Comparison of ENCODE assay signal across 13 cellular contexts in genomic region chr10:84244651-84245270, GRCh38. TPM values are rescaled to one million over a fixed set of nuclear protein-coding genes. Genes with fewer than 3 reads are reported as not detected.
DNase-seq lines count a peak whose midpoint lies in the region; ATAC-seq and TF ChIP-seq lines count a peak whose summit lies in the region.
"Had no signal": no experiment of that assay in that cellular context is flagged by ENCODE, and none has a peak within 500 bp of the region (broad histone marks: within the 10 kb centered on the region; RNA-seq: fewer than 3 reads in every experiment).

Gene RGR, plus strand, starts transcription at chr10:84245053. Its CDS starts 38 bp downstream, at chr10:84245091.

- H3K4me1 Mint-ChIP-seq in endodermal cell, result peaks cover 4% of the 10 kb centered on the region

- H3K27me3 Mint-ChIP-seq in endodermal cell (ENCODE audit: insufficient read depth), result peaks cover 12% of the 10 kb centered on the region

- peak within 1 kb of the TSS; percentile 6 for H3K27ac ChIP-seq in endodermal cell (ENCODE audit: low read depth, low read length)
- H3K27ac ChIP-seq: transverse colon had no signal

- no peak within 1 kb of the TSS for H3K9ac ChIP-seq in endodermal cell (ENCODE audit: extremely low read depth, low read length, poor library complexity, severe bottlenecking)

- no peaks in the 10 kb centered on the region for H3K36me3 ChIP-seq in endodermal cell (ENCODE audit: control insufficient read depth, insufficient read depth, low read length)
- H3K36me3 ChIP-seq: transverse colon had no signal

- no peaks in the 10 kb centered on the region for H3K4me1 ChIP-seq in endodermal cell (ENCODE audit: control insufficient read depth, insufficient read depth, low read length)
- H3K4me1 ChIP-seq: transverse colon had no signal

- TF ChIP-seq CTCF in endodermal cell (conservative IDR thresholded peaks at IDR 0.05), result no peak

- no peak within 1 kb of the TSS for H3K4me3 Mint-ChIP-seq in endodermal cell

- no peaks in the 10 kb centered on the region for H3K9me3 ChIP-seq in endodermal cell (ENCODE audit: control insufficient read depth, low read length)
- H3K9me3 ChIP-seq: transverse colon had no signal

- H3K9me3 Mint-ChIP-seq in endodermal cell, result no peaks in the 10 kb centered on the region
- H3K9me3 Mint-ChIP-seq in activated naive CD4-positive, alpha-beta T cell treated with anti-CD3 and anti-CD28 coated beads, Interleukin-2, amount 50 U/mL, for 72 hours, result no peaks in the 10 kb centered on the region

- no peak within 1 kb of the TSS for H3K4me3 ChIP-seq in endodermal cell (ENCODE audit: low read length)
- H3K4me3 ChIP-seq: transverse colon had no signal

- H3K27ac Mint-ChIP-seq in endodermal cell, result no peak within 1 kb of the TSS
- no peak within 1 kb of the TSS for H3K27ac Mint-ChIP-seq in activated naive CD4-positive, alpha-beta T cell treated with anti-CD3 and anti-CD28 coated beads, Interleukin-2, amount 50 U/mL, for 72 hours

- H3K36me3 Mint-ChIP-seq in endodermal cell (ENCODE audit: low read depth), result no peaks in the 10 kb centered on the region
- no peaks in the 10 kb centered on the region for H3K36me3 Mint-ChIP-seq in activated naive CD4-positive, alpha-beta T cell treated with anti-CD3 and anti-CD28 coated beads, Interleukin-2, amount 50 U/mL, for 72 hours

- peak; percentile 98 for DNase-seq in Ammon's horn (ENCODE audit: low spot score)
- DNase-seq in NCI-H510A (lab: John Stamatoyannopoulos, UW), result peak; percentile 9
- no peak for DNase-seq in endodermal cell
- DNase-seq in myocyte (ENCODE audit: low read depth), result peak; percentile 88
- no peak for DNase-seq in COLO668 (lab: John Stamatoyannopoulos, UW; ENCODE audit: unreplicated experiment)
- no peak for DNase-seq in COR-L47 (lab: John Stamatoyannopoulos, UW)
- no peak for DNase-seq in activated naive CD4-positive, alpha-beta T cell treated with anti-CD3 and anti-CD28 coated beads, Interleukin-2, amount 50 U/mL, for 72 hours (ENCODE audit: low spot score in 2 of 2)
- DNase-seq: activated CD4-positive, alpha-beta T cell treated with anti-CD3 and anti-CD28 coated beads for 1 hour; NCI-H187 treated with DMSO at 0.1 percent for 48 hours; SHP77; transverse colon had no signal

- no peak for ATAC-seq in activated CD4-positive, CD25-positive, alpha-beta regulatory T cell treated with anti-CD3 and anti-CD28 coated beads, Interleukin-2, amount 50 U/mL, for 24 hours
- ATAC-seq in activated naive CD4-positive, alpha-beta T cell treated with anti-CD3 and anti-CD28 coated beads, Interleukin-2, amount 50 U/mL, for 72 hours, result no peak

- no peaks in the 10 kb centered on the region for H3K27me3 ChIP-seq in endodermal cell (ENCODE audit: control insufficient read depth, insufficient read depth, low read length, poor library complexity, severe bottlenecking)
- H3K27me3 ChIP-seq: transverse colon had no signal

- 80 to 83% methylated on average over 6 to 9 of the region's 9 CpGs for WGBS in endodermal cell (ENCODE audit: insufficient coverage in 1 of 2, insufficient read length in 1 of 2), 2 experiments

RNA-seq across cellular contexts. Expression of gene RGR, which starts in this region (rescaled TPM):
- total RNA-seq in endodermal cell, result not detected
- 0.46 TPM for polyA plus RNA-seq in endodermal cell (2013, experiment 1 of 2)
- polyA plus RNA-seq in endodermal cell (2013, experiment 2 of 2), result not detected
- total RNA-seq in myocyte, result 2.3 and 8.2 TPM in 2 replicates
- polyA plus RNA-seq in myocyte (2012), result 0.58 TPM
- not detected for total RNA-seq in activated naive CD4-positive, alpha-beta T cell treated with anti-CD3 and anti-CD28 coated beads, Interleukin-2, amount 50 U/mL, for 72 hours
- total RNA-seq: kidney epithelial cell had no signal

Comparison
In these comparisons a context has a peak if more than half of its experiments do, and no peak if none do; other contexts are left out.
1. DNase-seq: peak in Ammon's horn (single experiment), NCI-H510A (single experiment) and myocyte (single experiment); none in endodermal cell (single experiment), COLO668 (single experiment), COR-L47 (single experiment) and activated naive CD4-positive, alpha-beta T cell treated with anti-CD3 and anti-CD28 coated beads, Interleukin-2, amount 50 U/mL, for 72 hours (0 of 2).